In genomic region chr5:29516224-29516623, GRCh38 we compare ENCODE assay signal across 26 cellular contexts.
"Had no signal": no experiment of that assay in that cellular context is flagged by ENCODE, and none has a peak within 500 bp of the region (broad histone marks: within the 10 kb centered on the region; RNA-seq: fewer than 3 reads in every experiment).

No MANE protein-coding gene starts in this region.

- H3K36me3 ChIP-seq: left ventricle myocardium inferior, pancreas, prostate gland, suprapubic skin, thoracic aorta, tibial artery, upper lobe of right lung had no signal

- H3K9me3 ChIP-seq: left ventricle myocardium inferior, pancreas, prostate gland, suprapubic skin, thoracic aorta, tibial artery, upper lobe of right lung had no signal

- H3K27ac ChIP-seq: left ventricle myocardium inferior, pancreas, prostate gland, skin epidermis, suprapubic skin, thoracic aorta, tibial artery, upper lobe of right lung had no signal

- ATAC-seq: mucosa of descending colon; naive thymus-derived CD4-positive, alpha-beta T cell; natural killer cell treated with Interleukin-12 subunit alpha and Interleukin-12 subunit beta and Interleukin-15 and Interleukin-18, amount 100 ng/mL, for 72 hours; pancreas; right cardiac atrium; sciatic nerve; stimulated activated effector memory CD8-positive, alpha-beta T cell treated with anti-CD3 and anti-CD28 coated beads, Interleukin-12 subunit alpha, Interleukin-12 subunit beta, amount 100 ng/mL, for 72 hours; upper lobe of right lung had no signal

- H3K4me3 ChIP-seq: left ventricle myocardium inferior, lung, mucosa of descending colon, pancreas, prostate gland, skin epidermis, suprapubic skin, thoracic aorta, tibial artery, upper lobe of right lung had no signal

- DNase-seq: hypothalamus; immature natural killer cell; left ventricle myocardium inferior; midbrain; mucosa of descending colon; naive thymus-derived CD4-positive, alpha-beta T cell; pancreas; posterior cingulate gyrus; retina; right cardiac atrium; stimulated activated CD4-positive, alpha-beta T cell treated with anti-CD3 and anti-CD28 coated beads, Interleukin-12 subunit alpha, Interleukin-12 subunit beta, amount 100 ng/mL, for 4 hours; stimulated activated CD4-positive, alpha-beta T cell treated with anti-CD3 and anti-CD28 coated beads, Interleukin-15, amount 100 ng/mL, for 24 hours; stimulated activated CD4-positive, alpha-beta T cell treated with anti-CD3 and anti-CD28 coated beads, Interleukin-2, amount 100 ng/mL, for 24 hours; stimulated activated CD4-positive, alpha-beta T cell treated with anti-CD3 and anti-CD28 coated beads, Interleukin-4, amount 100 ng/mL, for 24 hours; stimulated activated naive CD4-positive, alpha-beta T cell; tibial artery; trophoblast cell; upper lobe of right lung had no signal

- H3K4me1 ChIP-seq: left ventricle myocardium inferior, pancreas, prostate gland, suprapubic skin, tibial artery, upper lobe of right lung had no signal

- H3K27me3 ChIP-seq: pancreas, suprapubic skin, tibial artery, upper lobe of right lung had no signal
